9 cellular contexts compared by ENCODE assay signal in genomic region chr19:35710784-35711723, GRCh38. TPM values are rescaled to one million over a fixed set of nuclear protein-coding genes. Genes with fewer than 3 reads are reported as not detected.
DNase-seq lines count a peak whose midpoint lies in the region; ATAC-seq and TF ChIP-seq lines count a peak whose summit lies in the region.
"Had no signal": no experiment of that assay in that cellular context is flagged by ENCODE, and none has a peak within 500 bp of the region (broad histone marks: within the 10 kb centered on the region; RNA-seq: fewer than 3 reads in every experiment).

No MANE protein-coding gene starts in this region.

- H3K4me3 Mint-ChIP-seq in activated B cell treated with CpG ODN at 0.5 μM for 24 hours (peak overlapping the region; percentile 62), memory B cell (peak overlapping the region; percentile 70)

- no peaks in the 10 kb centered on the region for H3K27me3 Mint-ChIP-seq in activated B cell treated with CpG ODN at 0.5 μM for 24 hours
- no peaks in the 10 kb centered on the region for H3K27me3 Mint-ChIP-seq in memory B cell

- H3K36me3 Mint-ChIP-seq in activated B cell treated with CpG ODN at 0.5 μM for 24 hours (ENCODE audit: low read depth) (no peaks in the 10 kb centered on the region), memory B cell (no peaks in the 10 kb centered on the region)

- peak; percentile 68 for DNase-seq in GM10248 (ENCODE audit: extremely low spot score)
- DNase-seq in activated B cell treated with CpG ODN at 0.5 μM for 24 hours, result peak; percentile 53
- DNase-seq in memory B cell (ENCODE audit: low spot score in 2 of 2), result peak in 1 of 2 donors; percentile 59
- no peak for DNase-seq in Ammon's horn (ENCODE audit: low spot score)
- no peak for DNase-seq in NCI-H1417 treated with DMSO at 0.1 percent for 48 hours (lab: John Stamatoyannopoulos, UW)

- ATAC-seq in GM21390 (IDR thresholded peaks at IDR 0.05; ENCODE audit: unreplicated experiment) (peak; percentile 37), activated B cell treated with CpG ODN at 0.5 μM for 24 hours (ENCODE audit: low read depth) (peak; percentile 56), memory B cell (ENCODE audit: low read depth) (peak; percentile 47), GM18858 (IDR thresholded peaks at IDR 0.05; ENCODE audit: unreplicated experiment) (no peak), GM19452 (IDR thresholded peaks at IDR 0.05; ENCODE audit: unreplicated experiment) (no peak)

- CTCF ChIA-PET in GM10248 (lab: Yijun Ruan, JAX), result interaction anchor here (0.7 to 6.0 kb wide), 8 partner anchors 11 to 220 kb away, joined by 3 to 184 read pairs (median 4); partner anchors contain the start of genes LIN37, U2AF1L4 and ZBTB32
- CTCF ChIA-PET in activated B cell treated with CpG ODN at 0.5 μM for 24 hours (lab: Charles Lee), result interaction anchor here (5.7 kb wide), 1 partner anchor 15 kb away, joined by 57 read pairs; no protein-coding TSS in a partner anchor

- H3K4me1 Mint-ChIP-seq in activated B cell treated with CpG ODN at 0.5 μM for 24 hours (peaks cover 59% of the 10 kb centered on the region), memory B cell (peaks cover 34% of the 10 kb centered on the region)

- H3K27ac Mint-ChIP-seq in activated B cell treated with CpG ODN at 0.5 μM for 24 hours (peak overlapping the region; percentile 96), memory B cell (peak overlapping the region; percentile 99)

- no peak for TF ChIP-seq CTCF in GM10248 (IDR thresholded peaks at IDR 0.05; ENCODE audit: control extremely low read depth, extremely low read depth, low read depth, missing control alignments)
- no peak for TF ChIP-seq CTCF in activated B cell treated with CpG ODN at 0.5 μM for 24 hours (IDR thresholded peaks at IDR 0.05)

- H3K9me3 Mint-ChIP-seq in activated B cell treated with CpG ODN at 0.5 μM for 24 hours (no peaks in the 10 kb centered on the region), memory B cell (no peaks in the 10 kb centered on the region)

- intact Hi-C loops in activated B cell treated with CpG ODN at 0.5 μM for 24 hours (cut with micrococcal nuclease), result loop anchor here (1.0 to 10.0 kb wide), 4 partner anchors 9 to 386 kb away; partner anchors contain the start of genes CD22 and FFAR1

- POLR2A ChIA-PET in GM10248 (lab: Yijun Ruan, JAX) (interaction anchor here (0.5 to 5.0 kb wide), 5 partner anchors 9 to 43 kb away, joined by 3 to 42 read pairs (median 8); partner anchors contain the start of gene LIN37), activated B cell treated with CpG ODN at 0.5 μM for 24 hours (lab: Charles Lee) (interaction anchor here (0.6 to 7.2 kb wide), 13 partner anchors 10 to 673 kb away, joined by 3 to 238 read pairs (median 5); partner anchors contain the start of genes COX6B1, HAUS5, IGFLR1 and LIN37)

RNA-seq across cellular contexts. Expression of gene ZBTB32, which starts 6.7 kb away (rescaled TPM):
- 16.4 and 21.4 TPM in 2 replicates for total RNA-seq in activated B cell treated with CpG ODN at 0.5 μM for 24 hours
- total RNA-seq: epithelial cell of proximal tubule had no signal

RNA-seq across cellular contexts. Expression of gene KMT2B, which starts 6.7 kb away (rescaled TPM):
- 65.6 and 65.8 TPM in 2 replicates for total RNA-seq in activated B cell treated with CpG ODN at 0.5 μM for 24 hours

RNA-seq across cellular contexts. Expression of gene IGFLR1, which starts 31.2 kb away (rescaled TPM):
- total RNA-seq in activated B cell treated with CpG ODN at 0.5 μM for 24 hours, result 130 and 133 TPM in 2 replicates

RNA-seq across cellular contexts. Expression of gene U2AF1L4, which starts 34.2 kb away (rescaled TPM):
- 41.0 and 46.1 TPM in 2 replicates for total RNA-seq in activated B cell treated with CpG ODN at 0.5 μM for 24 hours

RNA-seq across cellular contexts. Expression of gene PSENEN, which starts 34.4 kb away (rescaled TPM):
- total RNA-seq in activated B cell treated with CpG ODN at 0.5 μM for 24 hours, result 45.0 and 45.6 TPM in 2 replicates

Comparison
In these comparisons a context has a peak if more than half of its experiments do, and no peak if none do; other contexts are left out.
1. DNase-seq: peak in GM10248 (single experiment) and activated B cell treated with CpG ODN at 0.5 μM for 24 hours (single experiment); none in Ammon's horn (single experiment) and NCI-H1417 treated with DMSO at 0.1 percent for 48 hours (single experiment).
2. ATAC-seq: peak in GM21390 (single experiment), activated B cell treated with CpG ODN at 0.5 μM for 24 hours (single experiment) and memory B cell (single experiment); none in GM18858 (single experiment) and GM19452 (single experiment).